8 cellular contexts compared by ENCODE assay signal in the genomic region with DNA sequence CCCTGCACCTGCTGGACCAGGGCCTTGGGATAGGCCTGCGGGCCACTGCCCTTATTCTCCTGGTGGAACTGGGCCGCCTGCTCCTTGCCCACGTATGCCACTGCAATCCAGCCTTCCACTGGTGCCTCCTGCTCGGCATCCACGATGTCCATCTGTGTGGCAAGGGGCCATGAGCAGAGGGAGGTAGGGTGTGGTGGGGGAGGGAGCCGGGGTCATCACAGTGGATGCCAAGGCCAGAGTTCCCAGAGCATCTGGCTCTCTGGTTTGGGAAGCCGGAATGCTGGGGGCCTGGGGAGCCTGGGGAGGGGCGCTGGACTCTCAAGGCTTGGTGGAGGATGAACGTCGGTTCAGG. TPM values are rescaled to one million over a fixed set of nuclear protein-coding genes. Genes with fewer than 3 reads are reported as not detected.
DNase-seq lines count a peak whose midpoint lies in the region; ATAC-seq and TF ChIP-seq lines count a peak whose summit lies in the region.

No MANE protein-coding gene starts in this region.

- no TSS peak for BruUV-seq in MCF 10A (replicated peaks; lab: Mats Ljungman, UMichigan)

- H3K4me1 ChIP-seq in heart right ventricle = peaks cover 4 to 26% (median 16%) of the 10 kb centered on the region in 9 donors
- H3K4me1 ChIP-seq in uterus = peaks cover 0 to 4% of the 10 kb centered on the region in 2 donors

- H3K27me3 ChIP-seq in heart right ventricle (no peaks in the 10 kb centered on the region), uterus (no peaks in the 10 kb centered on the region)

- H3K9me3 ChIP-seq in heart right ventricle = no peaks in the 10 kb centered on the region
- H3K9me3 ChIP-seq in uterus = no peaks in the 10 kb centered on the region

- TF ChIP-seq CTCF in heart right ventricle (IDR thresholded peaks at IDR 0.05) = no peak
- TF ChIP-seq CTCF in MCF 10A (IDR thresholded peaks at IDR 0.05; ENCODE audit: unreplicated experiment) = no peak
- TF ChIP-seq CTCF in mesothelial cell of epicardium (IDR thresholded peaks at IDR 0.05; ENCODE audit: unreplicated experiment) = no peak
- no peak for TF ChIP-seq CTCF in uterus (IDR thresholded peaks at IDR 0.05)

- CTCF ChIA-PET in MCF 10A (lab: Yijun Ruan, JAX) = interaction anchor here (0.6 to 2.6 kb wide), 14 partner anchors 12 to 278 kb away, joined by 3 to 22 read pairs (median 4); a partner anchor contains a TSS

- H3K4me3 Mint-ChIP-seq in MCF 10A (ENCODE audit: unreplicated experiment) = peak overlapping the region; percentile 79
- peak overlapping the region; percentile 77 for H3K4me3 Mint-ChIP-seq in mesothelial cell of epicardium

- H3K27ac ChIP-seq in heart right ventricle (peak overlapping the region; percentile 52 to 84 (median 74)), uterus (peak overlapping the region; percentile 83 to 86)

- no peak for TF ChIP-seq POLR2A in uterus (IDR thresholded peaks at IDR 0.05)

- POLR2A ChIA-PET in MCF 10A (lab: Yijun Ruan, JAX) = interaction anchor here (1.2 kb wide), 2 partner anchors 99 to 123 kb away, joined by 3 to 5 read pairs; no protein-coding TSS in a partner anchor

- H3K9me3 Mint-ChIP-seq in MCF 10A (ENCODE audit: unreplicated experiment) (no peaks in the 10 kb centered on the region), mesothelial cell of epicardium (peaks cover 5% of the 10 kb centered on the region)

- intact Hi-C loops in heart right ventricle (cut with DNase I) = loop anchor here in 9 of 10 donors (2.0 to 10.0 kb wide), 10 partner anchors 34 to 279 kb away; a partner anchor contains a TSS
- intact Hi-C loops in Right ventricle myocardium inferior (cut with DNase I) = loop anchor here (2.0 to 5.0 kb wide), 2 partner anchors 109 to 278 kb away; no protein-coding TSS in a partner anchor
- intact Hi-C loops in MCF 10A (cut with micrococcal nuclease) = no loop called here
- intact Hi-C loops in uterus (cut with DNase I; ENCODE audit: low total_unique reads) = loop anchor here (5.0 kb wide), 2 partner anchors 99 to 124 kb away; a partner anchor contains a TSS

- ATAC-seq in heart right ventricle (peak in 1 of 8 donors; percentile 1), Right ventricle myocardium inferior (no peak), GM19023 (IDR thresholded peaks at IDR 0.05; ENCODE audit: unreplicated experiment) (no peak), GM18498 (IDR thresholded peaks at IDR 0.05; ENCODE audit: unreplicated experiment) (no peak)

- WGBS in heart right ventricle, 2 donors = 25 to 30% methylated on average over 10 of the region's 10 CpGs

- H3K4me1 Mint-ChIP-seq in MCF 10A (ENCODE audit: insufficient read depth, unreplicated experiment) = peaks cover 12% of the 10 kb centered on the region
- H3K4me1 Mint-ChIP-seq in mesothelial cell of epicardium = peaks cover 9% of the 10 kb centered on the region

- peaks cover 0 to 25% (median 0%) of the 10 kb centered on the region in 9 donors for H3K36me3 ChIP-seq in heart right ventricle
- no peaks in the 10 kb centered on the region for H3K36me3 ChIP-seq in uterus

- H3K36me3 Mint-ChIP-seq in MCF 10A (ENCODE audit: insufficient read depth, unreplicated experiment) = peaks cover 14% of the 10 kb centered on the region
- no peaks in the 10 kb centered on the region for H3K36me3 Mint-ChIP-seq in mesothelial cell of epicardium

- H3K27me3 Mint-ChIP-seq in MCF 10A (ENCODE audit: insufficient read depth, unreplicated experiment) (no peaks in the 10 kb centered on the region), mesothelial cell of epicardium (ENCODE audit: low read depth) (no peaks in the 10 kb centered on the region)

- H3K4me3 ChIP-seq in heart right ventricle (peak overlapping the region; percentile 35 to 74 (median 62)), uterus (peak overlapping the region; percentile 46 to 66)

- DNase-seq in heart right ventricle (peak in 1 of 2 donors; percentile 9), Right ventricle myocardium inferior (ENCODE audit: missing footprints) (no peak), MCF 10A (ENCODE audit: unreplicated experiment) (no peak), mesothelial cell of epicardium (ENCODE audit: low spot score in 2 of 2, unreplicated experiment in 2 of 2) (no peak), uterus (peak in 1 of 2 donors; percentile 45), SIG-M5 treated with dmso at 0.1 percent for 504 hours (lab: John Stamatoyannopoulos, UW; ENCODE audit: unreplicated experiment) (no peak)

- H3K27ac Mint-ChIP-seq in MCF 10A (ENCODE audit: low read depth, unreplicated experiment) (peak overlapping the region; percentile 74), mesothelial cell of epicardium (peak overlapping the region; percentile 43)

RNA-seq across cellular contexts. Expression of a gene that starts 0.6 kb away (rescaled TPM):
- 10 to 100 TPM in 1 of 10 donors, 1 to 10 TPM in 9; 3.4 to 10.5 (median 6.0) TPM for total RNA-seq in heart right ventricle
- polyA plus RNA-seq in heart right ventricle = 1 to 10 TPM; 4.9 to 7.2 TPM
- total RNA-seq in Right ventricle myocardium inferior = 3.7 TPM
- total RNA-seq in MCF 10A (2022) = 18.4 and 19.6 TPM in 2 replicates
- total RNA-seq in mesothelial cell of epicardium = 39.2 to 41.9 TPM (median 39.4 TPM) in 3 replicates
- 10 to 100 TPM in 3 of 4 donors, 1 to 10 TPM in 1; 8.2 to 25.9 (median 18.9) TPM for total RNA-seq in uterus

RNA-seq across cellular contexts. Expression of a gene that starts 10.2 kb away (rescaled TPM):
- total RNA-seq in heart right ventricle (1 to 10 TPM in 2 of 10 donors, under 1 TPM in 8; 0.21 to 3.7 (median 0.78) TPM), Right ventricle myocardium inferior (0.65 TPM), MCF 10A (2022) (20.0 and 29.1 TPM in 2 replicates), mesothelial cell of epicardium (4.3 to 6.5 TPM (median 5.4 TPM) in 3 replicates), uterus (10 to 100 TPM in 2 of 4 donors, 1 to 10 TPM in 1, not detected in 1; 7.8 to 45.9 (median 23.1) TPM)
- polyA plus RNA-seq in heart right ventricle = 1 to 10 TPM in 1 of 2 donors, under 1 TPM in 1; 0.80 to 7.6 TPM

RNA-seq across cellular contexts. Expression of a gene that starts 29.8 kb away (rescaled TPM):
- total RNA-seq in heart right ventricle (1 to 10 TPM in 3 of 10 donors, under 1 TPM in 7; 0.11 to 1.2 (median 0.85) TPM), Right ventricle myocardium inferior (0.46 TPM), MCF 10A (2022) (1.1 and 1.7 TPM in 2 replicates), mesothelial cell of epicardium (4.7 to 5.8 TPM (median 4.7 TPM) in 3 replicates), uterus (1 to 10 TPM in 3 of 4 donors, not detected in 1; 2.9 to 6.8 (median 4.6) TPM)
- 1 to 10 TPM in 1 of 2 donors, under 1 TPM in 1; 0.88 to 1.2 TPM for polyA plus RNA-seq in heart right ventricle

RNA-seq across cellular contexts. Expression of a gene that starts 29.9 kb away (rescaled TPM):
- 100 to 1,000 TPM in 6 of 10 donors, 10 to 100 TPM in 4; 84.4 to 132 (median 111) TPM for total RNA-seq in heart right ventricle
- 10 to 100 TPM; 13.2 to 16.0 TPM for polyA plus RNA-seq in heart right ventricle
- total RNA-seq in Right ventricle myocardium inferior = 95.4 TPM
- total RNA-seq in MCF 10A (2022) = 167 and 193 TPM in 2 replicates
- 142 to 154 TPM (median 151 TPM) in 3 replicates for total RNA-seq in mesothelial cell of epicardium
- total RNA-seq in uterus = 100 to 1,000 TPM in 1 of 4 donors, 10 to 100 TPM in 3; 19.5 to 185 (median 40.2) TPM

RNA-seq across cellular contexts. Expression of a gene that starts 39.0 kb away (rescaled TPM):
- 10 to 100 TPM in 7 of 10 donors, 1 to 10 TPM in 3; 5.9 to 31.0 (median 13.2) TPM for total RNA-seq in heart right ventricle
- polyA plus RNA-seq in heart right ventricle = 100 to 1,000 TPM in 1 of 2 donors, 10 to 100 TPM in 1; 50.8 to 132 TPM
- 18.2 TPM for total RNA-seq in Right ventricle myocardium inferior
- 23.2 and 31.6 TPM in 2 replicates for total RNA-seq in MCF 10A (2022)
- 5.9 to 8.2 TPM (median 7.3 TPM) in 3 replicates for total RNA-seq in mesothelial cell of epicardium
- total RNA-seq in uterus = 1 to 10 TPM in 3 of 4 donors, not detected in 1; 1.2 to 5.5 (median 3.2) TPM
